Comparison of ENCODE assay signal across 11 cellular contexts in the genomic region with DNA sequence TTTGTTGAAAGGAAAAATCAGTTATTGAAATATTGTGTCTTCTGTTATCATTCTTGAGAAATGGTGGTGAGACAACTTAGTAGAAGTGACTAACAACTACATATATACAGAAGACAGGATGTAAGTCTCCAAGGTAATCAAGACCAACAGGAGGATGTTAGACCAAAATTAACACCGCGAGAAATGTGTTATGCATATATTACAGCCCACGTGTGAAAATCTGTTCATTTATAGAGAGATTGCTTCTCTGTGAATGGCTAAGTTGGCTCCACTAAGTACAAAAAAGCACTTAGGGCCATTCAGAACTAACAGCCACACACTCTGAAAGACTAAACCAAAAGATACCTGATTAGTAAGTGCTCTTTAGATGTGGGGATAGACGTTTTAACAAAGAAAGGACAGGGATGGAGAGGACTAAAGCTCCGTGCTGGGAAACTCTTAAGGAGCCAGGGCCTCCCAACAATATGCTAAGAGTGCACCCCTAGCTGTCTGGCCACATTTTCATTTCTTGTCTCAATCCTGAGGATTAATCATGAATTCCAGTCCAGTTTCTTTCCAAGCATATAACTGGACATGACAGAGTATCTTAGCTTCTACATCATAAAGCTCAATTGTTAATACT. TPM values are rescaled to one million over a fixed set of nuclear protein-coding genes. Genes with fewer than 3 reads are reported as not detected.
DNase-seq lines count a peak whose midpoint lies in the region; ATAC-seq and TF ChIP-seq lines count a peak whose summit lies in the region.
"Had no signal": no experiment of that assay in that cellular context is flagged by ENCODE, and none has a peak within 500 bp of the region (broad histone marks: within the 10 kb centered on the region; RNA-seq: fewer than 3 reads in every experiment).

No MANE protein-coding gene starts in this region.

- peak overlapping the region in 1 of 4 donors; percentile 48 for H3K4me3 Mint-ChIP-seq in CD4-positive, CD25-positive, alpha-beta regulatory T cell
- H3K4me3 Mint-ChIP-seq in activated T-helper 1 cell treated with anti-CD3 and anti-CD28 coated beads, Interleukin-12 subunit alpha, Interleukin-12 subunit beta, Interleukin-2, Interleukin-4 antibody, amounts not matched to agents 30 ng/mL and 10 ng/mL and 1 ng/mL, durations not matched to agents 14 hours and 24 hours and 36 hours = no peak overlapping the region
- H3K4me3 Mint-ChIP-seq in progenitor cell of endocrine pancreas (ENCODE audit: low read depth) = no peak overlapping the region
- H3K4me3 Mint-ChIP-seq: CD14-positive monocyte had no signal

- peak; percentile 45 to 55 for ATAC-seq in CD4-positive, CD25-positive, alpha-beta regulatory T cell (ENCODE audit: low read depth in 2 of 2)
- ATAC-seq in GM19328 (IDR thresholded peaks at IDR 0.05; ENCODE audit: unreplicated experiment) (peak; percentile 51), HG03108 (IDR thresholded peaks at IDR 0.05; ENCODE audit: unreplicated experiment) (peak; percentile 43)

- no peaks in the 10 kb centered on the region for H3K36me3 ChIP-seq in CD4-positive, CD25-positive, alpha-beta regulatory T cell (ENCODE audit: control insufficient read depth, insufficient read depth, low read length)

- peak overlapping the region in 2 of 3 donors; percentile 33 to 84 for H3K27ac Mint-ChIP-seq in CD4-positive, CD25-positive, alpha-beta regulatory T cell
- H3K27ac Mint-ChIP-seq in activated T-helper 1 cell treated with anti-CD3 and anti-CD28 coated beads, Interleukin-12 subunit alpha, Interleukin-12 subunit beta, Interleukin-2, Interleukin-4 antibody, amounts not matched to agents 30 ng/mL and 10 ng/mL and 1 ng/mL, durations not matched to agents 14 hours and 24 hours and 36 hours = peak overlapping the region; percentile 37
- H3K27ac Mint-ChIP-seq in progenitor cell of endocrine pancreas = no peak overlapping the region

- peaks cover 0 to 13% (median 3%) of the 10 kb centered on the region in 4 donors for H3K4me1 Mint-ChIP-seq in CD4-positive, CD25-positive, alpha-beta regulatory T cell
- H3K4me1 Mint-ChIP-seq in activated T-helper 1 cell treated with anti-CD3 and anti-CD28 coated beads, Interleukin-12 subunit alpha, Interleukin-12 subunit beta, Interleukin-2, Interleukin-4 antibody, amounts not matched to agents 30 ng/mL and 10 ng/mL and 1 ng/mL, durations not matched to agents 14 hours and 24 hours and 36 hours (ENCODE audit: low read depth) = no peaks in the 10 kb centered on the region
- peaks cover 9% of the 10 kb centered on the region for H3K4me1 Mint-ChIP-seq in progenitor cell of endocrine pancreas (ENCODE audit: low read depth)

- intact Hi-C loops in activated T-helper 1 cell treated with anti-CD3 and anti-CD28 coated beads, Interleukin-12 subunit alpha, Interleukin-12 subunit beta, Interleukin-2, Interleukin-4 antibody, amounts not matched to agents 30 ng/mL and 10 ng/mL and 1 ng/mL, durations not matched to agents 14 hours and 24 hours and 36 hours (cut with micrococcal nuclease) = loop anchor here (1.0 kb wide), 2 partner anchors 16 to 117 kb away; no protein-coding TSS in a partner anchor

- H3K9me3 Mint-ChIP-seq in CD4-positive, CD25-positive, alpha-beta regulatory T cell = peaks cover 0 to 5% (median 0%) of the 10 kb centered on the region in 7 donors
- no peaks in the 10 kb centered on the region for H3K9me3 Mint-ChIP-seq in activated T-helper 1 cell treated with anti-CD3 and anti-CD28 coated beads, Interleukin-12 subunit alpha, Interleukin-12 subunit beta, Interleukin-2, Interleukin-4 antibody, amounts not matched to agents 30 ng/mL and 10 ng/mL and 1 ng/mL, durations not matched to agents 14 hours and 24 hours and 36 hours
- no peaks in the 10 kb centered on the region for H3K9me3 Mint-ChIP-seq in progenitor cell of endocrine pancreas (ENCODE audit: low read depth)
- H3K9me3 Mint-ChIP-seq: CD14-positive monocyte had no signal

- TF ChIP-seq CTCF in progenitor cell of endocrine pancreas (IDR thresholded peaks at IDR 0.05; ENCODE audit: unreplicated experiment) = no peak

- peak overlapping the region; percentile 36 for H3K27ac ChIP-seq in CD4-positive, CD25-positive, alpha-beta regulatory T cell (ENCODE audit: insufficient read depth, low read length, poor library complexity, severe bottlenecking)
- no peak overlapping the region for H3K27ac ChIP-seq in substantia nigra (ENCODE audit: low read depth, low read length, poor library complexity, severe bottlenecking)

- DNase-seq in CD4-positive, CD25-positive, alpha-beta regulatory T cell = peak in 2 of 3 donors; percentile 14 to 24
- no peak for DNase-seq in activated T-helper 1 cell treated with anti-CD3 and anti-CD28 coated beads, Interleukin-12 subunit alpha, Interleukin-12 subunit beta, Interleukin-2, Interleukin-4 antibody, amounts not matched to agents 30 ng/mL and 10 ng/mL and 1 ng/mL, durations not matched to agents 14 hours and 24 hours and 36 hours (ENCODE audit: low spot score)
- no peak for DNase-seq in NCI-H1930 (lab: John Stamatoyannopoulos, UW)
- no peak for DNase-seq in progenitor cell of endocrine pancreas (ENCODE audit: low spot score, unreplicated experiment)
- DNase-seq in substantia nigra (lab: John Stamatoyannopoulos, UW) = no peak
- DNase-seq in activated effector memory CD4-positive, alpha-beta T cell treated with anti-CD3 and anti-CD28 coated beads, Interleukin-2, amount 50 U/mL, for 16 hours = no peak
- DNase-seq: H7, NCI-H2171 treated with DMSO at 0.1 percent for 48 hours had no signal

- H3K27me3 ChIP-seq in CD4-positive, CD25-positive, alpha-beta regulatory T cell (ENCODE audit: control insufficient read depth, insufficient read depth, low read length) = no peaks in the 10 kb centered on the region

- H3K9me3 ChIP-seq in CD4-positive, CD25-positive, alpha-beta regulatory T cell (ENCODE audit: control insufficient read depth in 2 of 2, low read length in 2 of 2) = no peaks in the 10 kb centered on the region

- H3K4me1 ChIP-seq in CD4-positive, CD25-positive, alpha-beta regulatory T cell (ENCODE audit: control insufficient read depth, insufficient read depth, low read length, poor library complexity, severe bottlenecking) = no peaks in the 10 kb centered on the region

- H3K4me3 ChIP-seq in CD4-positive, CD25-positive, alpha-beta regulatory T cell (ENCODE audit: low read depth, low read length) = peak overlapping the region; percentile 21

- H3K27me3 Mint-ChIP-seq in CD4-positive, CD25-positive, alpha-beta regulatory T cell = no peaks in the 10 kb centered on the region
- no peaks in the 10 kb centered on the region for H3K27me3 Mint-ChIP-seq in activated T-helper 1 cell treated with anti-CD3 and anti-CD28 coated beads, Interleukin-12 subunit alpha, Interleukin-12 subunit beta, Interleukin-2, Interleukin-4 antibody, amounts not matched to agents 30 ng/mL and 10 ng/mL and 1 ng/mL, durations not matched to agents 14 hours and 24 hours and 36 hours (ENCODE audit: insufficient read depth)
- H3K27me3 Mint-ChIP-seq in progenitor cell of endocrine pancreas = no peaks in the 10 kb centered on the region

- no peaks in the 10 kb centered on the region for H3K36me3 Mint-ChIP-seq in CD4-positive, CD25-positive, alpha-beta regulatory T cell
- no peaks in the 10 kb centered on the region for H3K36me3 Mint-ChIP-seq in activated T-helper 1 cell treated with anti-CD3 and anti-CD28 coated beads, Interleukin-12 subunit alpha, Interleukin-12 subunit beta, Interleukin-2, Interleukin-4 antibody, amounts not matched to agents 30 ng/mL and 10 ng/mL and 1 ng/mL, durations not matched to agents 14 hours and 24 hours and 36 hours (ENCODE audit: low read depth)
- no peaks in the 10 kb centered on the region for H3K36me3 Mint-ChIP-seq in progenitor cell of endocrine pancreas (ENCODE audit: insufficient read depth)

RNA-seq across cellular contexts. Expression of a gene that starts 26.5 kb away (rescaled TPM):
- 10.4 TPM for total RNA-seq in CD4-positive, CD25-positive, alpha-beta regulatory T cell
- 10 to 100 TPM in 2 of 4 donors, 1 to 10 TPM in 2; 4.1 to 23.7 (median 10.1) TPM for polyA plus RNA-seq in CD4-positive, CD25-positive, alpha-beta regulatory T cell
- total RNA-seq in activated T-helper 1 cell treated with anti-CD3 and anti-CD28 coated beads, Interleukin-12 subunit alpha, Interleukin-12 subunit beta, Interleukin-2, Interleukin-4 antibody, amounts not matched to agents 30 ng/mL and 10 ng/mL and 1 ng/mL, durations not matched to agents 14 hours and 24 hours and 36 hours = 0.86 and 2.0 TPM in 2 replicates
- 3.6 and 5.9 TPM in 2 replicates for total RNA-seq in progenitor cell of endocrine pancreas

Comparison
In these comparisons a context has a peak if more than half of its experiments do, and no peak if none do; other contexts are left out.
1. DNase-seq: peak in CD4-positive, CD25-positive, alpha-beta regulatory T cell (2 of 3); none in activated T-helper 1 cell treated with anti-CD3 and anti-CD28 coated beads, Interleukin-12 subunit alpha, Interleukin-12 subunit beta, Interleukin-2, Interleukin-4 antibody, amounts not matched to agents 30 ng/mL and 10 ng/mL and 1 ng/mL, durations not matched to agents 14 hours and 24 hours and 36 hours (single experiment), NCI-H1930 (0 of 2), progenitor cell of endocrine pancreas (single experiment), substantia nigra (0 of 49) and activated effector memory CD4-positive, alpha-beta T cell treated with anti-CD3 and anti-CD28 coated beads, Interleukin-2, amount 50 U/mL, for 16 hours (single experiment).
2. Peak in every context shown above with its lines, with median percentiles within 50 percentile points of each other: ATAC-seq.